ENCODE assay signal across 8 cellular contexts in the genomic region with DNA sequence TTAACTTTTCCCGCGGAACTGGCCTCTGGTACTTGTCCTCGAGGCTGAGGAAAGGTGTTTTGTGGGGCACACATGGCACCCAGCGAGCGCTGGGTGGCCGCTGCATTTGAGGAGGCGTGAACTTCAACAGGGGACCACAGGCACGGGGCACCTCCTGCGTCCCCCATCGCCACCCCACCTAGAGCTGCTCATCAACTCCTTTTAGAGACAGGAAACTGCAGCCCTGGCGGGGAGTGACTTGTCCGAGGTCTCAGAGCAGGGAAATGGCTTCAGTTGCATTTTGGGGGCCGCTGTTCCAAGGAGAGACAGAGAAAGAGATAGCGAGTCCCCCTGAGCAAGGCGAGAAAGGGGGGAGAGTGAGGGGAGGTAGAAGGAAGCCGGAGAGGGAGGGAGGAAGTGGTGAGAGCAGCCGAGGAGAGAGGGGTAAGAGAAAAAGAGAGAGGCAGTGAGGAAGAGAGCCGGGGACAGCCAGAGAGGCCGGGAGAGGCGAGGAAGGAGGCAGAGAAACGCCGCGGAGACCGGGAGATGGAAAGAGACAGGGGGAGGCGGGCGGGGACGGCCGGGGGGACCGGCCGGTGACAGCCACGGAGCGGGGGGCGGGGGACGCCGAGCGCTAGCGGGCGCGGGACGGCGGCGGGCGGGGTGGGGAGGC. TPM values are rescaled to one million over a fixed set of nuclear protein-coding genes. Genes with fewer than 3 reads are reported as not detected.
DNase-seq lines count a peak whose midpoint lies in the region; ATAC-seq and TF ChIP-seq lines count a peak whose summit lies in the region.

No MANE protein-coding gene starts in this region.

- peaks cover 82% of the 10 kb centered on the region for H3K27me3 Mint-ChIP-seq in activated CD4-positive, alpha-beta T cell treated with anti-CD3 and anti-CD28 coated beads for 36 hours

- POLR2A ChIA-PET in activated CD4-positive, alpha-beta T cell treated with anti-CD3 and anti-CD28 coated beads for 36 hours (lab: Charles Lee) = no interaction called here
- POLR2A ChIA-PET in PC-9 (lab: Charles Lee; ENCODE audit: unreplicated experiment) = no interaction called here

- H3K4me3 ChIP-seq in PC-9 (no peak overlapping the region), hepatocyte (no peak overlapping the region), subcutaneous abdominal adipose tissue (ENCODE audit: low read depth in 1 of 5, low read length in 5 of 5) (peak overlapping the region; percentile 22 to 60 (median 51))

- no peaks in the 10 kb centered on the region for H3K9me2 ChIP-seq in PC-9 (ENCODE audit: insufficient read depth)
- no peaks in the 10 kb centered on the region for H3K9me2 ChIP-seq in hepatocyte (replicated peaks; ENCODE audit: insufficient read depth)

- peaks cover 14% of the 10 kb centered on the region; the same call in 1 of the 2 replicates for H3F3A ChIP-seq in PC-9 (ENCODE audit: insufficient read depth, low read depth)

- no peak overlapping the region for H3K27ac Mint-ChIP-seq in activated CD4-positive, alpha-beta T cell treated with anti-CD3 and anti-CD28 coated beads for 36 hours

- H3K36me3 ChIP-seq in PC-9 (ENCODE audit: low read depth) (no peaks in the 10 kb centered on the region), hepatocyte (replicated peaks; ENCODE audit: insufficient read depth, low read depth) (no peaks in the 10 kb centered on the region), subcutaneous abdominal adipose tissue (ENCODE audit: control insufficient read depth in 5 of 5, insufficient read depth in 5 of 5, low read length in 5 of 5) (no peaks in the 10 kb centered on the region)

- no peaks in the 10 kb centered on the region for H3K9me3 Mint-ChIP-seq in activated CD4-positive, alpha-beta T cell treated with anti-CD3 and anti-CD28 coated beads for 36 hours (ENCODE audit: low read depth)

- H3K9ac ChIP-seq in subcutaneous abdominal adipose tissue (ENCODE audit: low read length in 5 of 5) = no peak overlapping the region

- no peaks in the 10 kb centered on the region for H3K36me3 Mint-ChIP-seq in activated CD4-positive, alpha-beta T cell treated with anti-CD3 and anti-CD28 coated beads for 36 hours (ENCODE audit: low read depth)

- H3K4me1 Mint-ChIP-seq in activated CD4-positive, alpha-beta T cell treated with anti-CD3 and anti-CD28 coated beads for 36 hours = peaks cover 35% of the 10 kb centered on the region

- no peak for TF ChIP-seq CTCF in PC-9 (conservative IDR thresholded peaks at IDR 0.05)
- no peak for TF ChIP-seq CTCF in hepatocyte (IDR thresholded peaks at IDR 0.05; ENCODE audit: poor library complexity)

- CTCF ChIA-PET in activated CD4-positive, alpha-beta T cell treated with anti-CD3 and anti-CD28 coated beads for 36 hours (lab: Charles Lee) = no interaction called here
- CTCF ChIA-PET in PC-9 (lab: Charles Lee) = no interaction called here

- WGBS in hepatocyte (ENCODE audit: low lambda C conversion rate, missing lambda C conversion rate) = 5% methylated on average over 20 of the region's 43 CpGs

- ATAC-seq in activated CD4-positive, alpha-beta T cell treated with anti-CD3 and anti-CD28 coated beads for 36 hours = no peak
- ATAC-seq in GM21576 (IDR thresholded peaks at IDR 0.05; ENCODE audit: unreplicated experiment) = no peak

- peak overlapping the region; percentile 52 for H3K4me3 Mint-ChIP-seq in activated CD4-positive, alpha-beta T cell treated with anti-CD3 and anti-CD28 coated beads for 36 hours

- no peaks in the 10 kb centered on the region; the same call in 1 of the 2 replicates for H4K20me1 ChIP-seq in PC-9 (ENCODE audit: insufficient read depth)
- H4K20me1 ChIP-seq in hepatocyte (ENCODE audit: insufficient read depth, poor library complexity, severe bottlenecking) = no peaks in the 10 kb centered on the region

- DNase-seq in activated CD4-positive, alpha-beta T cell treated with anti-CD3 and anti-CD28 coated beads for 36 hours = peak; percentile 29
- no peak for DNase-seq in activated CD4-positive, alpha-beta T cell treated with anti-CD3 and anti-CD28 coated beads for 1 hour
- DNase-seq in PC-9 = no peak
- DNase-seq in hepatocyte (ENCODE audit: low spot score) = no peak
- DNase-seq in central memory CD4-positive, alpha-beta T cell = no peak
- DNase-seq in stimulated activated CD4-positive, alpha-beta T cell treated with anti-CD3 and anti-CD28 coated beads, Interleukin-2, amount 100 ng/mL, for 24 hours = no peak

- no peak overlapping the region for H2AFZ ChIP-seq in PC-9
- H2AFZ ChIP-seq in hepatocyte = peak overlapping the region; percentile 60

- H3K79me2 ChIP-seq in PC-9 (ENCODE audit: low read depth) (no peaks in the 10 kb centered on the region), hepatocyte (no peaks in the 10 kb centered on the region)

- H3K9me3 ChIP-seq in PC-9 (ENCODE audit: insufficient read depth, low read depth) (no peaks in the 10 kb centered on the region), hepatocyte (ENCODE audit: low read depth) (no peaks in the 10 kb centered on the region), subcutaneous abdominal adipose tissue (ENCODE audit: control insufficient read depth in 5 of 5, low read length in 5 of 5) (no peaks in the 10 kb centered on the region)

- BruUV-seq in PC-9 (replicated peaks; lab: Mats Ljungman, UMichigan) = no TSS peak

- no peak overlapping the region for H3K27ac ChIP-seq in PC-9
- H3K27ac ChIP-seq in hepatocyte = no peak overlapping the region
- H3K27ac ChIP-seq in subcutaneous abdominal adipose tissue (ENCODE audit: low read depth, low read length) = no peak overlapping the region

- peaks cover 74% of the 10 kb centered on the region for H3K27me3 ChIP-seq in PC-9 (ENCODE audit: insufficient read depth, low read depth)
- H3K27me3 ChIP-seq in hepatocyte = peaks cover 93% of the 10 kb centered on the region
- H3K27me3 ChIP-seq in subcutaneous abdominal adipose tissue (ENCODE audit: control insufficient read depth in 5 of 5, insufficient read depth in 4 of 5, low read length in 5 of 5) = peaks cover 56 to 82% (median 74%) of the 10 kb centered on the region in 5 donors

- intact Hi-C loops in activated CD4-positive, alpha-beta T cell treated with anti-CD3 and anti-CD28 coated beads for 36 hours (cut with DNase I, micrococcal nuclease) = loop anchor here in 1 of 2 experiments (1.0 kb wide), 1 partner anchor 9 kb away; no protein-coding TSS in a partner anchor
- intact Hi-C loops in PC-9 (cut with micrococcal nuclease; ENCODE audit: unreplicated experiment) = no loop called here

- H3K4me1 ChIP-seq in PC-9 (replicated peaks; ENCODE audit: insufficient read depth) (peaks cover 11% of the 10 kb centered on the region), hepatocyte (ENCODE audit: insufficient read depth) (peaks cover 7% of the 10 kb centered on the region), subcutaneous abdominal adipose tissue (ENCODE audit: control insufficient read depth in 5 of 5, insufficient read depth in 5 of 5, low read length in 5 of 5) (peaks cover 0 to 41% (median 27%) of the 10 kb centered on the region in 5 donors)

- H3K4me2 ChIP-seq in PC-9 (peak overlapping the region; percentile 54), hepatocyte (peak overlapping the region; percentile 78)

RNA-seq across cellular contexts. Expression of a gene that starts 12.5 kb away (rescaled TPM):
- not detected for total RNA-seq in activated CD4-positive, alpha-beta T cell treated with anti-CD3 and anti-CD28 coated beads for 36 hours
- total RNA-seq in PC-9 (2021) (0.90 and 1.4 TPM in 2 replicates), hepatocyte (not detected in 2 replicates)
- polyA plus RNA-seq in hepatocyte = 0.19 TPM in 1 of 2 replicates, not detected in the other

Comparison
In these comparisons a context has a peak if more than half of its experiments do, and no peak if none do; other contexts are left out.
1. H3K4me3 ChIP-seq: peak in subcutaneous abdominal adipose tissue (5 of 5); none in PC-9 (single experiment) and hepatocyte (single experiment).